Comparison of ENCODE assay signal across 3 cellular contexts in the genomic region with DNA sequence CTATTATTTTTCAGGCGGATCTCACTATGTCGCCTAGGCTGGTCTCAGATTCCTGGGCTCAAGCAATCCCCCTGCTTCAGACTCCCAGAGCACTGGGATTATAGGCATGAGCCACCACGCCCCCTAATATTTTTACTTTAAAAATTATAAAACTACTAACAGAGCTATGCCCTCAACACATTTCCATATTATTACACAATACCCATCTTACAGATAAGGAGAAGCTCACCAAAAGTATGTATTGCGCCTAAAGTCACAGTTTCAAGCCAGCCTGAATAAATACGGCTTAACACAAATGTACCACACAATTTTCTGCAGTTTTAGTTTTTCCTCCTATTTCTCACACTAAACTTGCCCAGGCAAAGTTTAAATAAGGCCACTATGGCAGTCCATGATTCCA.
TF ChIP-seq lines count a peak whose summit lies in the region.

No MANE protein-coding gene starts in this region.

TF ChIP-seq in HepG2, 621 proteins besides CTCF, POLR2A, EP300 and RAD21:
- TF ChIP-seq NFRKB (IDR thresholded peaks at IDR 0.05) (no peak), KAT8 (CRISPR knock-in tag; IDR thresholded peaks at IDR 0.05) (0 out of 2 replicates have a peak, but pooled peaks have one; percentile 10), CEBPG (CRISPR knock-in tag; IDR thresholded peaks at IDR 0.05) (peak; percentile 27; the same call in 1 of the 2 replicates), ZNF646 (CRISPR knock-in tag; IDR thresholded peaks at IDR 0.05) (no peak), CEBPB (IDR thresholded peaks at IDR 0.05; ENCODE audit: borderline replicate concordance, low read depth, low read length) (peak; percentile 67)

TF ChIP-seq in IMR-90, 13 proteins besides CTCF, POLR2A, EP300 and RAD21:
- TF ChIP-seq CEBPB (IDR thresholded peaks at IDR 0.05; ENCODE audit: low read depth, low read length) = 0 out of 2 replicates have a peak, but pooled peaks have one; percentile 36
- no peak for TF ChIP-seq FOS (IDR thresholded peaks at IDR 0.05; ENCODE audit: low read depth, low read length)
- no peak for TF ChIP-seq MAFK (IDR thresholded peaks at IDR 0.05; ENCODE audit: low read depth, low read length)
- no peak for TF ChIP-seq BHLHE40 (IDR thresholded peaks at IDR 0.05; ENCODE audit: low read depth, low read length)

TF ChIP-seq in K562, 482 proteins besides CTCF, POLR2A, EP300 and RAD21:
- TF ChIP-seq RBM14 (IDR thresholded peaks at IDR 0.05; ENCODE audit: borderline replicate concordance, insufficient read depth, low read depth, low read length) = no peak
- TF ChIP-seq, protein P1, sequence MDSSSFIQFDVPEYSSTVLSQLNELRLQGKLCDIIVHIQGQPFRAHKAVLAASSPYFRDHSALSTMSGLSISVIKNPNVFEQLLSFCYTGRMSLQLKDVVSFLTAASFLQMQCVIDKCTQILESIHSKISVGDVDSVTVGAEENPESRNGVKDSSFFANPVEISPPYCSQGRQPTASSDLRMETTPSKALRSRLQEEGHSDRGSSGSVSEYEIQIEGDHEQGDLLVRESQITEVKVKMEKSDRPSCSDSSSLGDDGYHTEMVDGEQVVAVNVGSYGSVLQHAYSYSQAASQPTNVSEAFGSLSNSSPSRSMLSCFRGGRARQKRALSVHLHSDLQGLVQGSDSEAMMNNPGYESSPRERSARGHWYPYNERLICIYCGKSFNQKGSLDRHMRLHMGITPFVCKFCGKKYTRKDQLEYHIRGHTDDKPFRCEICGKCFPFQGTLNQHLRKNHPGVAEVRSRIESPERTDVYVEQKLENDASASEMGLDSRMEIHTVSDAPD (CRISPR knock-in tag; IDR thresholded peaks at IDR 0.05) = no peak
- TF ChIP-seq ZNF75A (CRISPR knock-in tag; IDR thresholded peaks at IDR 0.05) = no peak
- TF ChIP-seq BMI1 (IDR thresholded peaks at IDR 0.05; ENCODE audit: low read length) = no peak
- TF ChIP-seq ZNF384 (IDR thresholded peaks at IDR 0.05; ENCODE audit: low read depth, low read length) = no peak
- peak; percentile 72 for TF ChIP-seq CEBPB (tag; IDR thresholded peaks at IDR 0.05)
- no peak for TF ChIP-seq CSDE1 (IDR thresholded peaks at IDR 0.05)
- TF ChIP-seq, protein P2, sequence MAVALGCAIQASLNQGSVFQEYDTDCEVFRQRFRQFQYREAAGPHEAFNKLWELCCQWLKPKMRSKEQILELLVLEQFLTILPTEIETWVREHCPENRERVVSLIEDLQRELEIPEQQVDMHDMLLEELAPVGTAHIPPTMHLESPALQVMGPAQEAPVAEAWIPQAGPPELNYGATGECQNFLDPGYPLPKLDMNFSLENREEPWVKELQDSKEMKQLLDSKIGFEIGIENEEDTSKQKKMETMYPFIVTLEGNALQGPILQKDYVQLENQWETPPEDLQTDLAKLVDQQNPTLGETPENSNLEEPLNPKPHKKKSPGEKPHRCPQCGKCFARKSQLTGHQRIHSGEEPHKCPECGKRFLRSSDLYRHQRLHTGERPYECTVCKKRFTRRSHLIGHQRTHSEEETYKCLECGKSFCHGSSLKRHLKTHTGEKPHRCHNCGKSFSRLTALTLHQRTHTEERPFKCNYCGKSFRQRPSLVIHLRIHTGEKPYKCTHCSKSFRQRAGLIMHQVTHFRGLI (CRISPR knock-in tag; IDR thresholded peaks at IDR 0.05) = no peak
- no peak for TF ChIP-seq ZNF143 (CRISPR knock-in tag; IDR thresholded peaks at IDR 0.05)
- TF ChIP-seq NCOA6 (IDR thresholded peaks at IDR 0.05) = no peak
- TF ChIP-seq ZSCAN29 (IDR thresholded peaks at IDR 0.05) = no peak
- no peak for TF ChIP-seq CEBPG (CRISPR knock-in tag; IDR thresholded peaks at IDR 0.05)
- TF ChIP-seq CEBPG (tag; conservative IDR thresholded peaks at IDR 0.05 in 1 of 2, IDR thresholded peaks at IDR 0.05 in 1 of 2) = peak in 1 of 2 experiments; percentile 55; a peak in 2 of 4 replicates
